In the genomic region with DNA sequence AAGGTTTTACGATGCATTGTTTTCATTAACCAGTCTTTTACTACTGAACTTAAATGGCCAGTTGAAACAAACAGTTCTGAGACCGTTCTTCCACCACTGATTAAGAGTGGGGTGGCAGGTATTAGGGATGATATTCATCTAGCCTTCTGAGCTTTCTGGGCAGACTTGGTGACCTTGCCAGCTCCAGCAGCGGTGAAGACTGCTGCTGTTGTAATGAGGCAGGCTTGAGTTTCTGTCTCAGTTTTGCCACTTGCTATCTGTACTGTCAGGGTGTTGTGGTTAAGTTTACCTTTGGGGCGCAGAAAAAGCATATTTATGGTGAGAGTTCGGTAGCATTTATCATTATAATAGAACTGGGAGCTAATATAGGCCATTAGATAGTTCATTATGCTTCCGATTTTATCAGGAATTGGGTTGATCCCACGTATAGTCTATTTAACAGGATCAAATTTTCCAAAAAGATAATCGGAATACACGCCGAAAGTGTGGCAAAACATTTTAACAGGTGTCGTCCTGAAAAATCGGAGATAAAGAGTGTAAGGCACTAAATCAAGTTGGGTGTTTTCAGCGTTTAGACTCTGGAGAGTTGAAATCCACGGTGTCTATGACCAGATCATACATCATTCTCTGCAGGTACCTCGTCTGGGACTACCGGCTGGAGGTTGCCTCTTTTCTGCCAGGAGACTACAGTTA, we compare ENCODE assay signal across 1 cellular context.
A peak's percentile ranks its signal among the peaks of the same experiment; 100 is the strongest.
TF ChIP-seq lines count a peak whose summit lies in the region.

No MANE protein-coding gene starts in this region.

TF ChIP-seq in GM12878, 131 proteins besides CTCF, POLR2A, EP300 and RAD21:
- no peak for TF ChIP-seq CBFB (IDR thresholded peaks at IDR 0.05; ENCODE audit: low read depth)
- TF ChIP-seq RUNX3 (IDR thresholded peaks at IDR 0.05; ENCODE audit: low read length): peak; percentile 55
- no peak for TF ChIP-seq TARDBP (IDR thresholded peaks at IDR 0.05; ENCODE audit: borderline replicate concordance)
- no peak for TF ChIP-seq USF1 (IDR thresholded peaks at IDR 0.05; ENCODE audit: borderline replicate concordance, extremely low read length, insufficient read depth, low read depth, low read length)
- no peak for TF ChIP-seq CEBPB (IDR thresholded peaks at IDR 0.05; ENCODE audit: borderline replicate concordance in 1 of 2, low read depth in 2 of 2, low read length in 2 of 2)
- no peak; the same call in 1 of the 2 replicates for TF ChIP-seq PAX8 (IDR thresholded peaks at IDR 0.05)
- TF ChIP-seq, protein P1, sequence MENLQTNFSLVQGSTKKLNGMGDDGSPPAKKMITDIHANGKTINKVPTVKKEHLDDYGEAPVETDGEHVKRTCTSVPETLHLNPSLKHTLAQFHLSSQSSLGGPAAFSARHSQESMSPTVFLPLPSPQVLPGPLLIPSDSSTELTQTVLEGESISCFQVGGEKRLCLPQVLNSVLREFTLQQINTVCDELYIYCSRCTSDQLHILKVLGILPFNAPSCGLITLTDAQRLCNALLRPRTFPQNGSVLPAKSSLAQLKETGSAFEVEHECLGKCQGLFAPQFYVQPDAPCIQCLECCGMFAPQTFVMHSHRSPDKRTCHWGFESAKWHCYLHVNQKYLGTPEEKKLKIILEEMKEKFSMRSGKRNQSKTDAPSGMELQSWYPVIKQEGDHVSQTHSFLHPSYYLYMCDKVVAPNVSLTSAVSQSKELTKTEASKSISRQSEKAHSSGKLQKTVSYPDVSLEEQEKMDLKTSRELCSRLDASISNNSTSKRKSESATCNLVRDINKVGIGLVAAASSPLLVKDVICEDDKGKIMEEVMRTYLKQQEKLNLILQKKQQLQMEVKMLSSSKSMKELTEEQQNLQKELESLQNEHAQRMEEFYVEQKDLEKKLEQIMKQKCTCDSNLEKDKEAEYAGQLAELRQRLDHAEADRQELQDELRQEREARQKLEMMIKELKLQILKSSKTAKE (IDR thresholded peaks at IDR 0.05; ENCODE audit: low read depth, poor library complexity, severe bottlenecking): no peak
- no peak for TF ChIP-seq NFXL1 (IDR thresholded peaks at IDR 0.05; ENCODE audit: borderline replicate concordance)
- TF ChIP-seq ZNF207 (IDR thresholded peaks at IDR 0.05; ENCODE audit: borderline replicate concordance): 0 out of 2 replicates have a peak, but pooled peaks have one; percentile 18
- no peak for TF ChIP-seq CREM (IDR thresholded peaks at IDR 0.05; ENCODE audit: low read depth)
- TF ChIP-seq STAT1 (conservative IDR thresholded peaks at IDR 0.05): no peak
- 0 out of 2 replicates have a peak, but pooled peaks have one; percentile 63 for TF ChIP-seq MTA3 (IDR thresholded peaks at IDR 0.05; ENCODE audit: borderline replicate concordance, low read length)
